2 cellular contexts compared by ENCODE assay signal in genomic region chr4:94295452-94295851, GRCh38.
A peak's percentile ranks its signal among the peaks of the same experiment; 100 is the strongest.
TF ChIP-seq lines count a peak whose summit lies in the region.

No MANE protein-coding gene starts in this region.

TF ChIP-seq in K562, 482 proteins besides CTCF, POLR2A, EP300 and RAD21:
- peak; percentile 95 for TF ChIP-seq ZNF316 (IDR thresholded peaks at IDR 0.05)
- peak; percentile 94 for TF ChIP-seq C11orf30 (IDR thresholded peaks at IDR 0.05; ENCODE audit: low read depth)
- peak; percentile 81 for TF ChIP-seq MAFG (tag; conservative IDR thresholded peaks at IDR 0.05)

TF ChIP-seq in HepG2, 621 proteins besides CTCF, POLR2A, EP300 and RAD21:
- TF ChIP-seq MAFF (IDR thresholded peaks at IDR 0.05; ENCODE audit: low read depth, low read length) (peak; percentile 31; the same call in 1 of the 2 replicates), MAFK (conservative IDR thresholded peaks at IDR 0.05 in 1 of 2, IDR thresholded peaks at IDR 0.05 in 1 of 2; ENCODE audit: low read length in 2 of 2) (peak; percentile 44 to 60)
